In the genomic region with DNA sequence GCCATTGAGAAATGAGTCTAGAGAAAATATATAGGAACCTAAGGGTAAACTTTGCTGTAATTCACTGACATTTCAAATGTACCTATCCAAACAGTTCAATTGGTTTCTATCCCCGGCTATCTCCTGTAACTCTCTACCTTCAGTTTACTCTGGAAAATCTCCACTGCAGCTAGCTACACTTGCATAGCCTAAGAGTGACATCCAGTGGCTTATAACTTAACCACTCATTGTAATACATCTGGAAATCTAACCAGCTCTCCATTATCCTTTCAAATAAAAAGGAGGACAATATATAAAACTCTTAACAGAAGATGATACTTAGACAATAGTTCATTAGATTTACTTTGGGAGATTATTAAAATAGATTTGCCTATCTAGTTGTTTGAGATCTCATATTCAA, we compare ENCODE assay signal across 8 cellular contexts.
A peak's percentile ranks its signal among the peaks of the same experiment; 100 is the strongest.
DNase-seq lines count a peak whose midpoint lies in the region; ATAC-seq and TF ChIP-seq lines count a peak whose summit lies in the region.

No MANE protein-coding gene starts in this region.

- ATAC-seq in RWPE2 (ENCODE audit: low read depth) (peak; percentile 87), HG02840 (IDR thresholded peaks at IDR 0.05; ENCODE audit: low FRiP score, unreplicated experiment) (no peak), HG02973 (IDR thresholded peaks at IDR 0.05; ENCODE audit: unreplicated experiment) (no peak)

- no peak overlapping the region for H3K4me3 ChIP-seq in RWPE2 (ENCODE audit: severe bottlenecking)
- H3K4me3 ChIP-seq in MM.1S (ENCODE audit: low read length) = no peak overlapping the region

- H4K20me1 ChIP-seq in MM.1S (ENCODE audit: insufficient read depth, low read length) = no peaks in the 10 kb centered on the region

- H2AFZ ChIP-seq in MM.1S (ENCODE audit: low read length) = no peak overlapping the region

- no peak overlapping the region for H3K9ac ChIP-seq in MM.1S (ENCODE audit: low read length)

- no peaks in the 10 kb centered on the region for H3K79me2 ChIP-seq in MM.1S (ENCODE audit: low read length)

- H3K4me1 ChIP-seq in RWPE2 (ENCODE audit: insufficient read depth, poor library complexity, severe bottlenecking) (no peaks in the 10 kb centered on the region), MM.1S (ENCODE audit: low read length) (no peaks in the 10 kb centered on the region)

- no peaks in the 10 kb centered on the region for H3K9me2 ChIP-seq in MM.1S (replicated peaks; ENCODE audit: insufficient read depth, low read length)

- H3K9me3 ChIP-seq in RWPE2 (ENCODE audit: severe bottlenecking) = no peaks in the 10 kb centered on the region
- H3K9me3 ChIP-seq in MM.1S (replicated peaks; ENCODE audit: insufficient read depth, low read length) = no peaks in the 10 kb centered on the region

- H3F3A ChIP-seq in MM.1S (ENCODE audit: insufficient read depth, low read length) = no peaks in the 10 kb centered on the region

- DNase-seq in DMS79 treated with DMSO at 0.1 percent for 48 hours (lab: John Stamatoyannopoulos, UW) (peak; percentile 18), DMS79 (lab: John Stamatoyannopoulos, UW) (no peak), RWPE2 (ENCODE audit: low spot score) (no peak), globus pallidus (ENCODE audit: low spot score) (peak; percentile 7), stromal cell of bone marrow (ENCODE audit: low read depth) (peak; percentile 44), MM.1S (no peak)

- H3K36me3 ChIP-seq in RWPE2 (ENCODE audit: low read depth) (no peaks in the 10 kb centered on the region), MM.1S (replicated peaks; ENCODE audit: insufficient read depth, low read length) (no peaks in the 10 kb centered on the region)

- H3K27ac ChIP-seq in RWPE2 (ENCODE audit: poor library complexity, severe bottlenecking) = no peak overlapping the region
- H3K27ac ChIP-seq in MM.1S (ENCODE audit: low read length) = no peak overlapping the region

- no peak overlapping the region for H3K4me2 ChIP-seq in MM.1S (ENCODE audit: low read depth, low read length)

- TF ChIP-seq CTCF in RWPE2 (IDR thresholded peaks at IDR 0.05; ENCODE audit: poor library complexity, severe bottlenecking) = peak; percentile 87
- TF ChIP-seq CTCF in MM.1S (IDR thresholded peaks at IDR 0.05; ENCODE audit: low read length) = no peak

- H3K27me3 ChIP-seq in RWPE2 (ENCODE audit: insufficient read depth, poor library complexity, severe bottlenecking) (peaks cover 9% of the 10 kb centered on the region), MM.1S (replicated peaks; ENCODE audit: insufficient read depth, low read length) (no peaks in the 10 kb centered on the region)

Comparison
In these comparisons a context has a peak if more than half of its experiments do, and no peak if none do; other contexts are left out.
1. DNase-seq: peak in DMS79 treated with DMSO at 0.1 percent for 48 hours (single experiment), globus pallidus (single experiment) and stromal cell of bone marrow (single experiment); none in DMS79 (single experiment), RWPE2 (single experiment) and MM.1S (single experiment).